In the genomic region with DNA sequence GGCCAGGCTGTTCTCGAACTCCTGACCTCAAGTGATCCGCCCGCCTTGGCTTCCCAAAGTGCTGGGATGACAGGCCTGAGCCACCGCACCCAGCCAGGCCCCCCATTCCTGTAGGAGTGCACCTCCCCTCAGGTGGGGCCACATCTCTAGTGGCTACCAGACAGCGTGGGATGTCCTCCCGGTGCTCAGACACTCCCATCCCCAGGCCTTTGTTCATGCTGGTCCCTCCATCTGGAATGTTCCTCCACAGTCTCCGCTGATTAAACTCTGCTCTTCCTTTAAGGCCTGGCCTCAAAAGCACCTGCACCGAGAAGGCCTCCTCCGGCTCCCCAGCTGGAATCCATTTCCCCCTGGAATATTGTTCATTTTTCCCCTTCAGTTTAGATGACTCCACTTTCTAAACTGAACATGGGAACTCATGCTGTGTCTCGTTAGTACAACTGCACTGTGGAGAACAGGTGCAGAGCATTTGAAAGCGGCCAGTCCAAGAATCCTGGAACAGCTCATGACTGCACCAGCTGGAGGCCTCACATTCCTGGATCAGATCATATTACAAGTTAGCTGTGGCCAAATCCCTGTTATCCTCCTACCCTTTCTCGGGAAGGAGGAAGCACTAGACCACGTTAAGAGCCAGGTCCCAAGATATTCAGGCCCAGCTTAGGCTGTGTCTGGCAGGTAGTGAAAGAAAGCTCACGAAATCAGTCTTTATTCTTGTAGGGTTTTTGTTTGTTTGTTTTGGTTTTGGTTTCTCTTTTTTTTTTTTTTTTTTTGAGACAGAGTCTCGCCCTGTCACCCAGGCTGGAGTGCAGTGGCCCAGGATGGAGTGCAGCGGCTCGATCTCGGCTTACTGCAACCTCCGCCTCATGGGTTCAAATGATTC, we compare ENCODE assay signal across 8 cellular contexts. TPM values are rescaled to one million over a fixed set of nuclear protein-coding genes. Genes with fewer than 3 reads are reported as not detected.
DNase-seq lines count a peak whose midpoint lies in the region; ATAC-seq and TF ChIP-seq lines count a peak whose summit lies in the region.

No MANE protein-coding gene starts in this region.

- no TSS peak for BruUV-seq in Caco-2 (replicated peaks; lab: Mats Ljungman, UMichigan)

- no peaks in the 10 kb centered on the region for H3K9me3 Mint-ChIP-seq in Caco-2 (ENCODE audit: unreplicated experiment)

- intact Hi-C loops in Caco-2 (cut with micrococcal nuclease; ENCODE audit: unreplicated experiment), result no loop called here
- intact Hi-C loops in body of pancreas (cut with DNase I), result no loop called here

- H3K27me3 ChIP-seq in Caco-2 (replicated peaks; ENCODE audit: control insufficient read depth, insufficient read depth, low read length) (no peaks in the 10 kb centered on the region), body of pancreas (no peaks in the 10 kb centered on the region), thoracic aorta (replicated peaks; ENCODE audit: insufficient read depth) (no peaks in the 10 kb centered on the region), suprapubic skin (no peaks in the 10 kb centered on the region)

- peaks cover 9% of the 10 kb centered on the region for H3K4me1 Mint-ChIP-seq in Caco-2 (ENCODE audit: low read depth, unreplicated experiment)

- H3K36me3 Mint-ChIP-seq in Caco-2 (ENCODE audit: insufficient read depth, unreplicated experiment), result peaks cover 6% of the 10 kb centered on the region

- DNase-seq in Caco-2 (peak; percentile 57 to 70), NCI-H187 (lab: John Stamatoyannopoulos, UW) (peak; percentile 38 to 63), body of pancreas (peak; percentile 78 to 88 (median 86)), islet precursor cell (peak; percentile 91), thoracic aorta (ENCODE audit: low spot score) (no peak), suprapubic skin (ENCODE audit: low spot score in 2 of 2) (no peak), T-helper 9 cell (no peak)
- DNase-seq in stimulated activated CD4-positive, alpha-beta T cell treated with anti-CD3 and anti-CD28 coated beads, Interleukin-12 subunit alpha, Interleukin-12 subunit beta, amount 100 ng/mL, for 4 hours, result no peak

- peak overlapping the region; percentile 19 for H3K4me3 Mint-ChIP-seq in Caco-2 (ENCODE audit: unreplicated experiment)

- peaks cover 11% of the 10 kb centered on the region for H3K4me1 ChIP-seq in Caco-2
- peaks cover 18% of the 10 kb centered on the region for H3K4me1 ChIP-seq in body of pancreas
- H3K4me1 ChIP-seq in thoracic aorta (ENCODE audit: control insufficient read depth in 1 of 2, low read depth in 2 of 2), result peaks cover 0 to 9% of the 10 kb centered on the region in 2 donors
- H3K4me1 ChIP-seq in suprapubic skin, result peaks cover 7% of the 10 kb centered on the region

- H3K27ac ChIP-seq in body of pancreas (peak overlapping the region; percentile 58 to 77 (median 74)), thoracic aorta (peak overlapping the region; percentile 22 to 27), suprapubic skin (no peak overlapping the region)

- H3K4me3 ChIP-seq in Caco-2 (ENCODE audit: low read depth, low read length) (no peak overlapping the region), body of pancreas (no peak overlapping the region), thoracic aorta (peak overlapping the region; percentile 32), suprapubic skin (no peak overlapping the region)

- H3K9me3 ChIP-seq in Caco-2 (no peaks in the 10 kb centered on the region), body of pancreas (no peaks in the 10 kb centered on the region), thoracic aorta (no peaks in the 10 kb centered on the region), suprapubic skin (no peaks in the 10 kb centered on the region)

- no peak for TF ChIP-seq EP300 in suprapubic skin (IDR thresholded peaks at IDR 0.05)

- TF ChIP-seq CTCF in Caco-2 (IDR thresholded peaks at IDR 0.05; ENCODE audit: insufficient read depth in 1 of 2, low read depth in 1 of 2, low read length in 1 of 2, severe bottlenecking in 1 of 2, unreplicated experiment in 1 of 2), result no peak
- TF ChIP-seq CTCF in body of pancreas (IDR thresholded peaks at IDR 0.05), result peak in 1 of 7 experiments; percentile 23
- TF ChIP-seq CTCF in thoracic aorta (IDR thresholded peaks at IDR 0.05), result no peak
- no peak for TF ChIP-seq CTCF in suprapubic skin (IDR thresholded peaks at IDR 0.05)

- CTCF ChIA-PET in Caco-2 (lab: Charles Lee), result interaction anchor here (0.6 to 1.4 kb wide), 5 partner anchors 11 to 1142 kb away, joined by 3 to 5 read pairs (median 3); no protein-coding TSS in a partner anchor

- ATAC-seq in body of pancreas, result peak; percentile 99
- peak; percentile 60 for ATAC-seq in thoracic aorta (ENCODE audit: insufficient number of reproducible peaks, low FRiP score, low read depth)

- H3K36me3 ChIP-seq in Caco-2 (ENCODE audit: control insufficient read depth, insufficient read depth, low read length) (no peaks in the 10 kb centered on the region), body of pancreas (replicated peaks in 1 of 2; ENCODE audit: insufficient read depth in 1 of 2, low read depth in 2 of 2) (no peaks in the 10 kb centered on the region), thoracic aorta (no peaks in the 10 kb centered on the region), suprapubic skin (no peaks in the 10 kb centered on the region)

- peak in 2 of 3 donors; percentile 39 to 43 for TF ChIP-seq POLR2A in body of pancreas (IDR thresholded peaks at IDR 0.05)
- no peak for TF ChIP-seq POLR2A in suprapubic skin (IDR thresholded peaks at IDR 0.05)

- POLR2A ChIA-PET in Caco-2 (lab: Charles Lee), result interaction anchor here (0.7 to 1.4 kb wide), 3 partner anchors 10 to 105 kb away, joined by 5 to 20 read pairs (median 8); no protein-coding TSS in a partner anchor

- no peaks in the 10 kb centered on the region for H3K27me3 Mint-ChIP-seq in Caco-2 (ENCODE audit: insufficient read depth, unreplicated experiment)

- 23 to 46% methylated on average over 15 to 19 of the region's 19 CpGs for WGBS in body of pancreas, 2 donors
- WGBS in suprapubic skin, result 53% methylated on average over 19 of the region's 19 CpGs

- H3K27ac Mint-ChIP-seq in Caco-2 (ENCODE audit: unreplicated experiment), result peak overlapping the region; percentile 88

RNA-seq across cellular contexts. Expression of gene PRRC2B, which starts 10.8 kb away (rescaled TPM):
- total RNA-seq in Caco-2 (2022) (219 and 235 TPM in 2 replicates), body of pancreas (100 to 1,000 TPM in 1 of 2 donors, 10 to 100 TPM in 1; 78.3 to 177 TPM), thoracic aorta (100 to 1,000 TPM; 162 to 198 TPM), suprapubic skin (100 to 1,000 TPM; 153 to 286 (median 240) TPM)

Comparison
In these comparisons a context has a peak if more than half of its experiments do, and no peak if none do; other contexts are left out.
1. DNase-seq: peak in Caco-2 (2 of 2), NCI-H187 (2 of 2), body of pancreas (4 of 4) and islet precursor cell (single experiment); none in thoracic aorta (single experiment), suprapubic skin (0 of 2), stimulated activated CD4-positive, alpha-beta T cell treated with anti-CD3 and anti-CD28 coated beads, Interleukin-12 subunit alpha, Interleukin-12 subunit beta, amount 100 ng/mL, for 4 hours (single experiment) and T-helper 9 cell (single experiment).
2. POLR2A ChIP-seq: peak in body of pancreas (2 of 3); none in suprapubic skin (0 of 2).